Comparison of ENCODE assay signal across 1 cellular context in genomic region chr5:39194466-39195136, GRCh38.
TF ChIP-seq lines count a peak whose summit lies in the region.

No MANE protein-coding gene starts in this region.

TF ChIP-seq in K562, 482 proteins besides CTCF, POLR2A, EP300 and RAD21 (continued from another document and continues in another):
- TF ChIP-seq AFF4 (CRISPR knock-in tag; IDR thresholded peaks at IDR 0.05) (no peak; the same call in 1 of the 2 replicates), CEBPB (tag; IDR thresholded peaks at IDR 0.05) (peak; percentile 85), SP1 (CRISPR knock-in tag; IDR thresholded peaks at IDR 0.05) (0 out of 2 replicates have a peak, but pooled peaks have one; percentile 15), PRPF4 (IDR thresholded peaks at IDR 0.05; ENCODE audit: insufficient read depth, low read depth, low read length, poor library complexity, severe bottlenecking) (no peak), TCF7L2 (IDR thresholded peaks at IDR 0.05; ENCODE audit: low read depth, low read length) (no peak), ZNF609 (CRISPR knock-in tag; IDR thresholded peaks at IDR 0.05; ENCODE audit: borderline replicate concordance) (no peak), SMARCA5 (IDR thresholded peaks at IDR 0.05) (0 out of 2 replicates have a peak, but pooled peaks have one; percentile 44), ZNF316 (IDR thresholded peaks at IDR 0.05) (no peak), CREB1 (IDR thresholded peaks at IDR 0.05) (0 out of 2 replicates have a peak, but pooled peaks have one; percentile 14), CREB1 (CRISPR knock-in tag; IDR thresholded peaks at IDR 0.05) (no peak), OTX1 (CRISPR knock-in tag; IDR thresholded peaks at IDR 0.05) (peak; percentile 83), ZNF76 (CRISPR knock-in tag; IDR thresholded peaks at IDR 0.05; ENCODE audit: borderline replicate concordance) (no peak), ZNF444 (CRISPR knock-in tag; IDR thresholded peaks at IDR 0.05) (no peak), POLR2AphosphoS2 (IDR thresholded peaks at IDR 0.05; ENCODE audit: low read length) (no peak), SMARCA4 (IDR thresholded peaks at IDR 0.05) (peak; percentile 97), ARID3A (IDR thresholded peaks at IDR 0.05; ENCODE audit: borderline replicate concordance, low read depth, low read length) (0 out of 2 replicates have a peak, but pooled peaks have one; percentile 7), ZNF551 (CRISPR knock-in tag; IDR thresholded peaks at IDR 0.05) (no peak), NELFE (IDR thresholded peaks at IDR 0.05; ENCODE audit: insufficient read depth, insufficient read length) (no peak), ZFP1 (CRISPR knock-in tag; IDR thresholded peaks at IDR 0.05) (no peak), HNRNPH1 (optimal IDR thresholded peaks at IDR 0.05; ENCODE audit: low read depth, low read length) (no peak), ZNF12 (CRISPR knock-in tag; IDR thresholded peaks at IDR 0.05) (no peak), CUX1 (CRISPR knock-in tag; IDR thresholded peaks at IDR 0.05) (peak; percentile 68; the same call in 1 of the 2 replicates), ETV1 (tag; conservative IDR thresholded peaks at IDR 0.05; ENCODE audit: low read depth) (peak; percentile 95), PRDM10 (IDR thresholded peaks at IDR 0.05; ENCODE audit: partially characterized antibody) (peak; percentile 86), HLTF (IDR thresholded peaks at IDR 0.05) (peak; percentile 94), NCOR1 (IDR thresholded peaks at IDR 0.05) (peak; percentile 93), NR0B1 (IDR thresholded peaks at IDR 0.05; ENCODE audit: partially characterized antibody) (no peak), ZNF785 (CRISPR knock-in tag; IDR thresholded peaks at IDR 0.05) (no peak), CTCFL (IDR thresholded peaks at IDR 0.05; ENCODE audit: borderline replicate concordance, insufficient read depth, low read depth, low read length, poor library complexity, severe bottlenecking) (no peak), TFE3 (CRISPR knock-in tag; IDR thresholded peaks at IDR 0.05) (no peak)
